16 cellular contexts compared by ENCODE assay signal in genomic region chr12:45192707-45193106, GRCh38.
"Had no signal": no experiment of that assay in that cellular context is flagged by ENCODE, and none has a peak within 500 bp of the region (broad histone marks: within the 10 kb centered on the region; RNA-seq: fewer than 3 reads in every experiment).

No MANE protein-coding gene starts in this region.

- H3K36me3 ChIP-seq: heart left ventricle, left ventricle myocardium inferior, pancreas, WERI-Rb-1 had no signal

- FAIRE-seq: bronchial epithelial cell, frontal cortex, pancreas, urothelium cell line had no signal

- H3K4me3 ChIP-seq: heart left ventricle, left ventricle myocardium inferior, pancreas had no signal

- H3K9me3 Mint-ChIP-seq: stimulated activated naive CD8-positive, alpha-beta T cell treated with anti-CD3 and anti-CD28 coated beads, Interleukin-15, amount 100 ng/mL, for 72 hours; T-cell had no signal

- DNase-seq: activated CD4-positive, alpha-beta T cell treated with anti-CD3 and anti-CD28 coated beads for 36 hours; activated CD8-positive, alpha-beta T cell treated with anti-CD3 and anti-CD28 coated beads, Interleukin-2, amount 10 ng/mL, durations not matched to agents 7 days and 5 days; activated naive CD4-positive, alpha-beta T cell treated with anti-CD3 and anti-CD28 coated beads, Interleukin-2, amount 50 U/mL, for 16 hours; heart left ventricle; islet precursor cell; left ventricle myocardium inferior; pancreas; stimulated activated CD4-positive, alpha-beta T cell treated with anti-CD3 and anti-CD28 coated beads, Interleukin-15, amount 100 ng/mL, for 24 hours; stimulated activated CD4-positive, alpha-beta T cell treated with anti-CD3 and anti-CD28 coated beads, Interleukin-4, amount 100 ng/mL, for 24 hours; stimulated activated naive CD8-positive, alpha-beta T cell treated with anti-CD3 and anti-CD28 coated beads, Interleukin-15, amount 100 ng/mL, for 72 hours; T-cell; WERI-Rb-1 had no signal

- H3K27ac Mint-ChIP-seq: activated CD4-positive, alpha-beta T cell treated with anti-CD3 and anti-CD28 coated beads for 36 hours; activated CD8-positive, alpha-beta T cell treated with anti-CD3 and anti-CD28 coated beads, Interleukin-2, amount 10 ng/mL, durations not matched to agents 7 days and 5 days; stimulated activated naive CD8-positive, alpha-beta T cell treated with anti-CD3 and anti-CD28 coated beads, Interleukin-15, amount 100 ng/mL, for 72 hours had no signal

- H3K27me3 Mint-ChIP-seq: activated CD4-positive, alpha-beta T cell treated with anti-CD3 and anti-CD28 coated beads for 36 hours; stimulated activated naive CD8-positive, alpha-beta T cell treated with anti-CD3 and anti-CD28 coated beads, Interleukin-15, amount 100 ng/mL, for 72 hours; T-cell had no signal

- H3K27me3 ChIP-seq: heart left ventricle, pancreas had no signal

- H3K9me3 ChIP-seq: heart left ventricle, left ventricle myocardium inferior, pancreas had no signal

- H3K27ac ChIP-seq: pancreas, WERI-Rb-1 had no signal

- H3K4me3 Mint-ChIP-seq: activated CD4-positive, alpha-beta T cell treated with anti-CD3 and anti-CD28 coated beads for 36 hours; activated CD8-positive, alpha-beta T cell treated with anti-CD3 and anti-CD28 coated beads, Interleukin-2, amount 10 ng/mL, durations not matched to agents 7 days and 5 days; neural crest cell; stimulated activated naive CD8-positive, alpha-beta T cell treated with anti-CD3 and anti-CD28 coated beads, Interleukin-15, amount 100 ng/mL, for 72 hours; T-cell had no signal
